In the genomic region with DNA sequence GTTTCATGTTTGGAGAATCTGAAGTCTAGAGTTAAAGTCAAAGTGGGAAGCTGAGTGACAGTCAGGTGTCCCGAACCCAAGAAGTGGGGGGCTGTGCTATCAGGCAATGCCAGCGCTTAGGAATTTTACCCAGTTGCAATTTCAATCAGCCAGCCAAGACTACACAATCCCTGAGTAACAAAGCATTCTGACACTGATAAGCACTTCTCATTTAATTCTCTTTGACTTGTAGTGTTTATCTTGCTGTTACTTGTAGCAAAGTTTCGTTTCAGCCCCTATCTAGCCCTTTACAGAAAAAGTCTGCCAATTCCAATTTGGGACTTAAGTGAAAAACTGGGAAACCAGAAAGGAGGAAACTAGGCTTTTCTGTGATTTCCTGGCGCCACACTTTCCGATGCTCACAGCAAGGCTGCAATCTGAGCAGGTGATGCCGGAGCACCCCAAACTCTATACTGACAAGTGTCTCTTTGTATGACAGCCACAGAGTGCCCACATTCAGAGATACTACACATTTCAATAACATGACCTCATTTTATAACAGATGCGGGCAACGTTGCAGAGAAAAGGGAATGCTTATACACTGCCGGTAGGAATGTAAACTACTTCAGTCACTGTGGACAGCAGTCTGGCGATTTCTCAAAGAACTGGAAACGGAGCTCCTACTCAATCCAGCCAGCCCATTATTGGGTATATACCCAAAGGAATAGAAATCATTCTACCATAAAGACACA, we compare ENCODE assay signal across 1 cellular context.
TF ChIP-seq lines count a peak whose summit lies in the region.

No MANE protein-coding gene starts in this region.

TF ChIP-seq in K562, 482 proteins besides CTCF, POLR2A, EP300 and RAD21:
- TF ChIP-seq CBFA2T3 (IDR thresholded peaks at IDR 0.05) = 0 out of 2 replicates have a peak, but pooled peaks have one; percentile 6
- 0 out of 2 replicates have a peak, but pooled peaks have one; percentile 3 for TF ChIP-seq KLF16 (IDR thresholded peaks at IDR 0.05)
- TF ChIP-seq ZBTB34 (CRISPR knock-in tag; IDR thresholded peaks at IDR 0.05) = no peak
- TF ChIP-seq ZKSCAN8 (CRISPR knock-in tag; IDR thresholded peaks at IDR 0.05) = no peak
- no peak for TF ChIP-seq FOSL1 (tag; conservative IDR thresholded peaks at IDR 0.05)
- no peak for TF ChIP-seq NFYB (IDR thresholded peaks at IDR 0.05; ENCODE audit: extremely low read depth, insufficient read length)
- peak; percentile 25; the same call in 1 of the 2 replicates for TF ChIP-seq VEZF1 (CRISPR knock-in tag; IDR thresholded peaks at IDR 0.05)
- TF ChIP-seq, protein P1, sequence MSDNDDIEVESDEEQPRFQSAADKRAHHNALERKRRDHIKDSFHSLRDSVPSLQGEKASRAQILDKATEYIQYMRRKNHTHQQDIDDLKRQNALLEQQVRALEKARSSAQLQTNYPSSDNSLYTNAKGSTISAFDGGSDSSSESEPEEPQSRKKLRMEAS (CRISPR knock-in tag; IDR thresholded peaks at IDR 0.05) = no peak
- no peak for TF ChIP-seq NFXL1 (CRISPR knock-in tag; IDR thresholded peaks at IDR 0.05)
- peak; percentile 72; the same call in 1 of the 2 replicates for TF ChIP-seq TEAD4 (IDR thresholded peaks at IDR 0.05; ENCODE audit: low read length)
- no peak for TF ChIP-seq TEAD4 (CRISPR knock-in tag; IDR thresholded peaks at IDR 0.05; ENCODE audit: borderline replicate concordance)
